1 cellular context compared by ENCODE assay signal in the genomic region with DNA sequence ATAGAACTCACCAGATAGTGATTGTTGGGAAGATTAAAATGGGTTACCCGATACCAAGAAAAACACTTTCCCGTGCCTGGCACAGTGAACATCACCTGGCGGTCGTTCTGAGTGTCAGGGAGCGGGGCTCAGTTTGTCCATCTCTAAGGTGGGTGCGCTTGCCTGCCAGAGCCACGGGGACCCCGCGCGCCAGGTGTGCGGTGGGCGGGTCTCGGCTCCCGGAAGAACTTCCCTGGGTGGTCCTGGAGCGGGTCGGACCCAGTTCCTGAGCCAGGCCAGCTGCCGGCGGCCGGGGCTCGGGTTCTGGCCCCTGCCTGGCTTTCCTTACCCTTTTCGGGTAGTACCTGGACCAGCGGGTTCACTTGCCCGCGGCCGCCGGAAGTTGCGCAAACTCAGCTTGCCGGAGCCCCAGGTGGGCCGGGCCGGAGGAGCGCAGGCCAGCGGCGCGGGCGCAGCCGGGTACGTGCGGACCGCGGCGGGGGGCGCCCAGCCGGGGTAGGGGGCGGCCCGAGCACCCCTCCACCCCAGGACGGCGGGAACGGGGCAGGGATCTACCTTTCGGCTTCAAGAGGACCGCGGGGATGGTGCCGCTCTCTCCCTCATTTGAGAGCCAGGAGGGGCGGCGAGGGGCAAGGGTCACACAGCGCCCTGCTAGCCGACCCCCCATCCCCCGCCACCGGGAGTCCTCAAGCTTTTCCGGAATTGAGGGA.
TF ChIP-seq lines count a peak whose summit lies in the region.

No MANE protein-coding gene starts in this region.

TF ChIP-seq in HepG2, 621 proteins besides CTCF, POLR2A, EP300 and RAD21 (continued from another document and continues in another):
- TF ChIP-seq HMGXB3 (CRISPR knock-in tag; IDR thresholded peaks at IDR 0.05; ENCODE audit: borderline replicate concordance): no peak
- no peak for TF ChIP-seq FOXJ3 (CRISPR knock-in tag; IDR thresholded peaks at IDR 0.05; ENCODE audit: borderline replicate concordance)
- no peak for TF ChIP-seq CREM (IDR thresholded peaks at IDR 0.05)
- TF ChIP-seq CREM (CRISPR knock-in tag; IDR thresholded peaks at IDR 0.05): no peak
- no peak for TF ChIP-seq ZNF18 (CRISPR knock-in tag; IDR thresholded peaks at IDR 0.05; ENCODE audit: insufficient replicate concordance)
- peak; percentile 97 for TF ChIP-seq HNRNPLL (IDR thresholded peaks at IDR 0.05; ENCODE audit: low read depth, low read length, poor library complexity, severe bottlenecking)
- no peak for TF ChIP-seq SMAD1 (CRISPR knock-in tag; IDR thresholded peaks at IDR 0.05; ENCODE audit: borderline replicate concordance, low read depth)
- TF ChIP-seq SYNCRIP (IDR thresholded peaks at IDR 0.05; ENCODE audit: insufficient read depth, low read depth, low read length): no peak
- TF ChIP-seq ZNF567 (CRISPR knock-in tag; IDR thresholded peaks at IDR 0.05; ENCODE audit: borderline replicate concordance): no peak
- TF ChIP-seq IRX3 (CRISPR knock-in tag; IDR thresholded peaks at IDR 0.05; ENCODE audit: borderline replicate concordance, low read depth): no peak
- no peak for TF ChIP-seq NFIB (CRISPR knock-in tag; IDR thresholded peaks at IDR 0.05; ENCODE audit: borderline replicate concordance)
- TF ChIP-seq SCMH1 (CRISPR knock-in tag; IDR thresholded peaks at IDR 0.05; ENCODE audit: borderline replicate concordance): no peak
- TF ChIP-seq SNAPC4 (CRISPR knock-in tag; IDR thresholded peaks at IDR 0.05): no peak
- TF ChIP-seq ZNF773 (CRISPR knock-in tag; IDR thresholded peaks at IDR 0.05; ENCODE audit: borderline replicate concordance): peak; percentile 51; the same call in 1 of the 2 replicates
- TF ChIP-seq ZNF780A (CRISPR knock-in tag; IDR thresholded peaks at IDR 0.05): no peak
- TF ChIP-seq TCF7L2 (IDR thresholded peaks at IDR 0.05; ENCODE audit: low read depth, low read length): no peak
- peak; percentile 48; the same call in 1 of the 2 replicates for TF ChIP-seq KAT8 (CRISPR knock-in tag; IDR thresholded peaks at IDR 0.05)
- TF ChIP-seq SMAD9 (CRISPR knock-in tag; IDR thresholded peaks at IDR 0.05): no peak
- TF ChIP-seq NFIC (IDR thresholded peaks at IDR 0.05; ENCODE audit: low read length): no peak
- TF ChIP-seq ZNF737 (CRISPR knock-in tag; IDR thresholded peaks at IDR 0.05; ENCODE audit: borderline replicate concordance): no peak
- TF ChIP-seq HOXA3 (CRISPR knock-in tag; IDR thresholded peaks at IDR 0.05): peak; percentile 77
- TF ChIP-seq MAFF (IDR thresholded peaks at IDR 0.05; ENCODE audit: low read depth, low read length): no peak
- no peak for TF ChIP-seq TOPORS (CRISPR knock-in tag; IDR thresholded peaks at IDR 0.05)
- no peak for TF ChIP-seq ZSCAN25 (CRISPR knock-in tag; IDR thresholded peaks at IDR 0.05)
- 0 out of 2 replicates have a peak, but pooled peaks have one; percentile 24 for TF ChIP-seq ZNF749 (CRISPR knock-in tag; IDR thresholded peaks at IDR 0.05; ENCODE audit: borderline replicate concordance)
- TF ChIP-seq CENPX (CRISPR knock-in tag; IDR thresholded peaks at IDR 0.05): no peak
- no peak for TF ChIP-seq SNRNP70 (IDR thresholded peaks at IDR 0.05; ENCODE audit: low read depth, low read length)
- no peak for TF ChIP-seq ZNF781 (CRISPR knock-in tag; IDR thresholded peaks at IDR 0.05; ENCODE audit: borderline replicate concordance, not compliant biosample characterization)
- TF ChIP-seq ZBTB34 (CRISPR knock-in tag; IDR thresholded peaks at IDR 0.05): no peak
- no peak for TF ChIP-seq ZFAT (CRISPR knock-in tag; conservative IDR thresholded peaks at IDR 0.05)
- TF ChIP-seq SKI (IDR thresholded peaks at IDR 0.05; ENCODE audit: partially characterized antibody): no peak
- no peak for TF ChIP-seq PRDM4 (CRISPR knock-in tag; IDR thresholded peaks at IDR 0.05; ENCODE audit: borderline replicate concordance)
- TF ChIP-seq ZNF24 (IDR thresholded peaks at IDR 0.05): no peak
- TF ChIP-seq ZNF121 (CRISPR knock-in tag; IDR thresholded peaks at IDR 0.05): no peak
- no peak for TF ChIP-seq ZNF280D (CRISPR knock-in tag; IDR thresholded peaks at IDR 0.05)
- no peak for TF ChIP-seq THYN1 (CRISPR knock-in tag; IDR thresholded peaks at IDR 0.05; ENCODE audit: borderline replicate concordance, low read depth)
- no peak for TF ChIP-seq ZNF3 (CRISPR knock-in tag; IDR thresholded peaks at IDR 0.05)
- no peak for TF ChIP-seq TAF15 (IDR thresholded peaks at IDR 0.05; ENCODE audit: low read depth, low read length, poor library complexity, severe bottlenecking)
- TF ChIP-seq, protein P1, sequence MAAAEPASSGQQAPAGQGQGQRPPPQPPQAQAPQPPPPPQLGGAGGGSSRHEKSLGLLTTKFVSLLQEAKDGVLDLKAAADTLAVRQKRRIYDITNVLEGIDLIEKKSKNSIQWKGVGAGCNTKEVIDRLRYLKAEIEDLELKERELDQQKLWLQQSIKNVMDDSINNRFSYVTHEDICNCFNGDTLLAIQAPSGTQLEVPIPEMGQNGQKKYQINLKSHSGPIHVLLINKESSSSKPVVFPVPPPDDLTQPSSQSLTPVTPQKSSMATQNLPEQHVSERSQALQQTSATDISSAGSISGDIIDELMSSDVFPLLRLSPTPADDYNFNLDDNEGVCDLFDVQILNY (CRISPR knock-in tag; conservative IDR thresholded peaks at IDR 0.05): no peak
- TF ChIP-seq FOXM1 (CRISPR knock-in tag; IDR thresholded peaks at IDR 0.05): no peak
- TF ChIP-seq HNF4A (CRISPR knock-in tag; IDR thresholded peaks at IDR 0.05): peak; percentile 6
- TF ChIP-seq ATAD3A (CRISPR knock-in tag; IDR thresholded peaks at IDR 0.05): no peak
- TF ChIP-seq ZNF550 (CRISPR knock-in tag; IDR thresholded peaks at IDR 0.05; ENCODE audit: borderline replicate concordance): no peak
- TF ChIP-seq RFX5 (IDR thresholded peaks at IDR 0.05; ENCODE audit: low read depth, low read length): no peak
